6 cellular contexts compared by ENCODE assay signal in genomic region chr6:32189082-32189741, GRCh38. TPM values are rescaled to one million over a fixed set of nuclear protein-coding genes. Genes with fewer than 3 reads are reported as not detected.
DNase-seq lines count a peak whose midpoint lies in the region; ATAC-seq and TF ChIP-seq lines count a peak whose summit lies in the region.

No MANE protein-coding gene starts in this region.

- peak overlapping the region; percentile 93 to 100 (median 99) for H3K27ac ChIP-seq in skin epidermis

- DNase-seq in NT2/D1 (ENCODE audit: low read depth, low spot score) (no peak), epithelial cell of proximal tubule (ENCODE audit: low read depth) (no peak), kidney glomerular epithelial cell (lab: John Stamatoyannopoulos, UW) (no peak)

- peaks cover 10% of the 10 kb centered on the region for H3K4me1 ChIP-seq in NT2/D1 (ENCODE audit: insufficient read depth, insufficient read length)

- no peak for TF ChIP-seq CTCF in epithelial cell of proximal tubule (conservative IDR thresholded peaks at IDR 0.05; ENCODE audit: low read depth, low read length)

- peak overlapping the region; percentile 58 for H3K4me3 ChIP-seq in NT2/D1 (ENCODE audit: insufficient read length, low read depth)
- H3K4me3 ChIP-seq in epithelial cell of proximal tubule (ENCODE audit: low read depth, low read length), result peak overlapping the region; percentile 82
- peak overlapping the region; percentile 69 to 92 (median 74) for H3K4me3 ChIP-seq in skin epidermis

- H3K9ac ChIP-seq in NT2/D1 (ENCODE audit: insufficient read length, low read depth), result peak overlapping the region; percentile 83

- no peaks in the 10 kb centered on the region for H3K27me3 ChIP-seq in NT2/D1 (ENCODE audit: insufficient read depth, insufficient read length)

- ATAC-seq in HG02840 (IDR thresholded peaks at IDR 0.05; ENCODE audit: low FRiP score, unreplicated experiment) (no peak), GM19455 (IDR thresholded peaks at IDR 0.05; ENCODE audit: unreplicated experiment) (no peak)

- no peaks in the 10 kb centered on the region for H3K9me3 ChIP-seq in NT2/D1 (ENCODE audit: insufficient read depth, low read length)

- peaks cover 22% of the 10 kb centered on the region for H3K36me3 ChIP-seq in NT2/D1 (ENCODE audit: insufficient read depth, insufficient read length, low read length)

RNA-seq across cellular contexts. Expression of gene PBX2, which starts 0.8 kb away (rescaled TPM):
- total RNA-seq in epithelial cell of proximal tubule, result 38.3 and 44.5 TPM in 2 replicates

RNA-seq across cellular contexts. Expression of gene GPSM3, which starts 3.2 kb away (rescaled TPM):
- total RNA-seq in epithelial cell of proximal tubule, result 15.7 and 17.8 TPM in 2 replicates

RNA-seq across cellular contexts. Expression of gene AGER, which starts 5.2 kb away (rescaled TPM):
- 0.80 and 1.4 TPM in 2 replicates for total RNA-seq in epithelial cell of proximal tubule

RNA-seq across cellular contexts. Expression of gene RNF5, which starts 11.0 kb away (rescaled TPM):
- total RNA-seq in epithelial cell of proximal tubule, result 66.6 and 79.9 TPM in 2 replicates

RNA-seq across cellular contexts. Expression of gene AGPAT1, which starts 13.3 kb away (rescaled TPM):
- total RNA-seq in epithelial cell of proximal tubule, result 57.1 and 72.2 TPM in 2 replicates
